In genomic region chr18:76494181-76494540, GRCh38 we compare ENCODE assay signal across 8 cellular contexts. TPM values are rescaled to one million over a fixed set of nuclear protein-coding genes. Genes with fewer than 3 reads are reported as not detected.
A peak's percentile ranks its signal among the peaks of the same experiment; 100 is the strongest.
DNase-seq lines count a peak whose midpoint lies in the region; ATAC-seq and TF ChIP-seq lines count a peak whose summit lies in the region.

No MANE protein-coding gene starts in this region.

- H4K8ac ChIP-seq in H9 (replicated peaks; ENCODE audit: insufficient read length, low read depth, low read length), result no peak overlapping the region

- no peak overlapping the region for H3T11ph ChIP-seq in H9 (ENCODE audit: low read length)

- no peak overlapping the region for H2BK12ac ChIP-seq in H9 (ENCODE audit: insufficient read length, low read depth, low read length)

- no peak overlapping the region for H2AFZ ChIP-seq in H9 (ENCODE audit: low read length)

- H2BK5ac ChIP-seq in H9 (ENCODE audit: insufficient read length, low read length), result no peak overlapping the region

- WGBS in H9 (ENCODE audit: extremely low coverage, insufficient read length, low lambda C conversion rate), result no CpG with 5 or more reads among the region's 21 CpGs

- intact Hi-C loops in natural killer cell (cut with micrococcal nuclease), result loop anchor here (2.0 to 5.0 kb wide), 2 partner anchors 43 to 1997 kb away; partner anchors contain the start of gene CNDP2

- H3K4me1 Mint-ChIP-seq in H9 (peaks cover 26 to 35% of the 10 kb centered on the region in 2 experiments), natural killer cell (peaks cover 38 to 50% of the 10 kb centered on the region in 2 donors)

- peak overlapping the region; percentile 26 for H3K9ac ChIP-seq in H9 (ENCODE audit: extremely low read depth, insufficient read length, low read length)
- peak overlapping the region; percentile 69 for H3K9ac ChIP-seq in SK-N-MC (ENCODE audit: insufficient read length)

- H3K27me3 Mint-ChIP-seq in H9 (ENCODE audit: low read depth), result peaks cover 65% of the 10 kb centered on the region
- no peaks in the 10 kb centered on the region for H3K27me3 Mint-ChIP-seq in natural killer cell (ENCODE audit: low read depth in 2 of 2)

- DNase-seq in AG20443 (ENCODE audit: low spot score) (peak; percentile 48), H9 (no peak), SK-N-MC (ENCODE audit: low read depth, low spot score) (no peak), epithelial cell of proximal tubule (ENCODE audit: low read depth) (no peak), natural killer cell (peak; percentile 35), NCI-H128 (lab: John Stamatoyannopoulos, UW; ENCODE audit: unreplicated experiment) (no peak), HPDE6-E6E7 (ENCODE audit: extremely low spot score) (no peak), HuH-7.5 (ENCODE audit: low spot score) (no peak)

- H4K20me1 ChIP-seq in H9 (ENCODE audit: control insufficient read depth, insufficient read depth, insufficient read length), result no peaks in the 10 kb centered on the region

- peak overlapping the region; percentile 79 for H3K4me2 ChIP-seq in H9 (ENCODE audit: insufficient read depth, insufficient read length, low read length)

- no peaks in the 10 kb centered on the region for H3K79me2 ChIP-seq in H9 (ENCODE audit: insufficient read depth, low read length)

- no peak overlapping the region for H3K14ac ChIP-seq in H9 (ENCODE audit: insufficient read depth, low read length)

- H3K4me3 ChIP-seq in SK-N-MC, result peak overlapping the region; percentile 77
- peak overlapping the region; percentile 85 for H3K4me3 ChIP-seq in epithelial cell of proximal tubule (ENCODE audit: low read depth, low read length)

- H3K9me3 ChIP-seq in H9 (ENCODE audit: control insufficient read depth, low read depth, low read length) (no peaks in the 10 kb centered on the region), SK-N-MC (ENCODE audit: low read depth, low read length) (no peaks in the 10 kb centered on the region)

- H3K79me1 ChIP-seq in H9 (ENCODE audit: insufficient read depth, low read depth, low read length, poor library complexity, severe bottlenecking), result no peaks in the 10 kb centered on the region

- H3K36me3 Mint-ChIP-seq in H9 (ENCODE audit: insufficient read depth in 1 of 3, low read depth in 3 of 3), result no peaks in the 10 kb centered on the region
- no peaks in the 10 kb centered on the region for H3K36me3 Mint-ChIP-seq in natural killer cell

- H4K91ac ChIP-seq in H9 (ENCODE audit: insufficient read length, low read depth, low read length), result no peak overlapping the region

- no peak overlapping the region for H2BK15ac ChIP-seq in H9 (ENCODE audit: low read depth, low read length)

- H3K27me3 ChIP-seq in H9 (ENCODE audit: insufficient read depth, low read length), result peaks cover 9% of the 10 kb centered on the region

- H3K56ac ChIP-seq in H9 (ENCODE audit: insufficient read length, low read depth, low read length), result no peak overlapping the region

- H3K36me3 ChIP-seq in SK-N-MC (ENCODE audit: insufficient read depth, low read length), result no peaks in the 10 kb centered on the region

- H3K23me2 ChIP-seq in H9 (ENCODE audit: insufficient read length, low read depth, low read length, poor library complexity, severe bottlenecking), result peaks cover 37% of the 10 kb centered on the region

- H3K27ac ChIP-seq in H9 (ENCODE audit: insufficient read length, low read depth, low read length) (no peak overlapping the region), SK-N-MC (peak overlapping the region; percentile 92)

- no peak overlapping the region for H2AK5ac ChIP-seq in H9 (ENCODE audit: insufficient read length, low read length)

- H3K4me3 Mint-ChIP-seq in H9 (peak overlapping the region; percentile 79 to 84), natural killer cell (peak overlapping the region; percentile 98)

- H4K5ac ChIP-seq in H9 (ENCODE audit: insufficient read length, low read depth, low read length), result no peak overlapping the region

- peak overlapping the region; percentile 40 for H3K18ac ChIP-seq in H9 (ENCODE audit: insufficient read length, low read depth, low read length)

- ATAC-seq in natural killer cell, result no peak

- H3K9me3 Mint-ChIP-seq in H9 (no peaks in the 10 kb centered on the region; a peak in 1 of 5 replicates), natural killer cell (no peaks in the 10 kb centered on the region)

- TF ChIP-seq CTCF in H9 (conservative IDR thresholded peaks at IDR 0.05), result no peak
- TF ChIP-seq CTCF in epithelial cell of proximal tubule (conservative IDR thresholded peaks at IDR 0.05; ENCODE audit: low read depth, low read length), result no peak
- no peak for TF ChIP-seq CTCF in natural killer cell (IDR thresholded peaks at IDR 0.05)

- peak overlapping the region in 1 of 3 experiments; percentile 65; a peak in 3 of 7 replicates for H3K27ac Mint-ChIP-seq in H9
- peak overlapping the region; percentile 88 to 98 for H3K27ac Mint-ChIP-seq in natural killer cell

- H3K4ac ChIP-seq in H9 (ENCODE audit: low read depth, low read length), result no peak overlapping the region

- no peak overlapping the region for H2BK120ac ChIP-seq in H9 (ENCODE audit: low read depth, low read length, poor library complexity, severe bottlenecking)

- H3K4me1 ChIP-seq in H9 (ENCODE audit: insufficient read depth, low read length), result no peaks in the 10 kb centered on the region

- no peak overlapping the region for H3K23ac ChIP-seq in H9 (ENCODE audit: insufficient read length, low read depth, low read length)

- no peak overlapping the region for H2BK20ac ChIP-seq in H9 (ENCODE audit: low read depth, low read length, poor library complexity, severe bottlenecking)

RNA-seq across cellular contexts. Expression of gene ZNF516, which starts 0.9 kb away (rescaled TPM):
- total RNA-seq in H9 (2021) (22.6 and 22.7 TPM in 2 replicates), epithelial cell of proximal tubule (14.8 and 15.7 TPM in 2 replicates), natural killer cell (10 to 100 TPM; 49.1 to 60.0 (median 52.4) TPM)

Comparison
In these comparisons a context has a peak if more than half of its experiments do, and no peak if none do; other contexts are left out.
1. DNase-seq: peak in AG20443 (single experiment) and natural killer cell (single experiment); none in H9 (single experiment), SK-N-MC (single experiment), epithelial cell of proximal tubule (single experiment), NCI-H128 (single experiment), HPDE6-E6E7 (single experiment) and HuH-7.5 (single experiment).